Comparison of ENCODE assay signal across 1 cellular context in genomic region chr3:193704431-193704830, GRCh38.
TF ChIP-seq lines count a peak whose summit lies in the region.

No MANE protein-coding gene starts in this region.

TF ChIP-seq in GM12878, 131 proteins besides CTCF, POLR2A, EP300 and RAD21 (continued from another document):
- no peak for TF ChIP-seq ZBTB40 (IDR thresholded peaks at IDR 0.05; ENCODE audit: borderline replicate concordance)
- no peak for TF ChIP-seq MAX (IDR thresholded peaks at IDR 0.05; ENCODE audit: low read depth, low read length)
- no peak for TF ChIP-seq NRF1 (conservative IDR thresholded peaks at IDR 0.05; ENCODE audit: low read depth, low read length)
- TF ChIP-seq SKIL (IDR thresholded peaks at IDR 0.05; ENCODE audit: low read depth, poor library complexity, severe bottlenecking), result no peak
- TF ChIP-seq BCLAF1 (IDR thresholded peaks at IDR 0.05), result no peak
